25 cellular contexts compared by ENCODE assay signal in the genomic region with DNA sequence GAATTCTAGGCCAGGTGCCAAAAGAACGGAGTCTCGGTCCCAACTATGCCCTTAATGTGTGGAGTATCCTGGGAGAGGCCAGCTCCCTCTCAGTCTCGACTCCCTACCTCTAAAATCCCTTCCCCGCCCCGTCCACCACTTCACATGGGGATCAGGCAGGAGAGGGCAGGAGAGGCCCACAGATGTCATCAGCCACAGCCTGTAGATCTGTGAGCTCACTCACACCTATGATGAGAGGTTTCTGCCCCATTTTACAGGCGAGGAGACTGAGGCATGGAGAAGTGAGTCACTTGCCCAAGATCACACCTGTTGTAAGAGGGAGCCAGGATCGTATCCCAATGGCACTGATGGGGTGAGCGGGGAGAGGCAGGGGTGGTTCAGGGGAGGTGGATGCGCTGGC. TPM values are rescaled to one million over a fixed set of nuclear protein-coding genes. Genes with fewer than 3 reads are reported as not detected.
"Had no signal": no experiment of that assay in that cellular context is flagged by ENCODE, and none has a peak within 500 bp of the region (broad histone marks: within the 10 kb centered on the region; RNA-seq: fewer than 3 reads in every experiment).

No MANE protein-coding gene starts in this region.

- ATAC-seq: activated CD8-positive, alpha-beta memory T cell treated with anti-CD3 and anti-CD28 coated beads, Interleukin-2, amount 10 ng/mL, durations not matched to agents 7 days and 5 days; T-helper 17 cell had no signal

- H3K27ac ChIP-seq: SJSA1 had no signal

- H3K9me3 ChIP-seq: MG63, SJSA1 had no signal

- H3K4me3 ChIP-seq: MG63, SJSA1 had no signal

- H3K36me3 Mint-ChIP-seq: activated CD8-positive, alpha-beta memory T cell treated with anti-CD3 and anti-CD28 coated beads, Interleukin-2, amount 10 ng/mL, durations not matched to agents 7 days and 5 days; activated naive CD8-positive, alpha-beta T cell; brain had no signal

- H3K36me3 ChIP-seq: MG63, SJSA1 had no signal

- H3K9me3 Mint-ChIP-seq: activated B cell treated with CpG ODN at 0.5 μM for 24 hours; activated CD4-positive, alpha-beta T cell treated with anti-CD3 and anti-CD28 coated beads, Interleukin-2, amount 10 ng/mL, durations not matched to agents 24 days and 14 days; activated naive CD4-positive, alpha-beta T cell treated with anti-CD3 and anti-CD28 coated beads for 36 hours; activated T-cell treated with anti-CD3 and anti-CD28 coated beads, Interleukin-2, amount 50 U/mL, for 4 hours; brain; central memory CD8-positive, alpha-beta T cell had no signal

- DNase-seq: activated B cell treated with CpG ODN at 0.5 μM for 24 hours; activated CD4-positive, alpha-beta T cell treated with anti-CD3 and anti-CD28 coated beads for 1 hour; activated CD4-positive, alpha-beta T cell treated with anti-CD3 and anti-CD28 coated beads, Interleukin-2, amount 10 ng/mL, durations not matched to agents 24 days and 14 days; activated CD4-positive, alpha-beta T cell treated with anti-CD3 and anti-CD28 coated beads, Interleukin-2, amount 50 U/mL, for 48 hours; activated CD8-positive, alpha-beta memory T cell treated with anti-CD3 and anti-CD28 coated beads, Interleukin-2, amount 10 ng/mL, durations not matched to agents 7 days and 5 days; activated effector memory CD4-positive, alpha-beta T cell treated with anti-CD3 and anti-CD28 coated beads, Interleukin-2, amount 50 U/mL, for 16 hours; activated naive CD4-positive, alpha-beta T cell treated with anti-CD3 and anti-CD28 coated beads for 36 hours; activated T-cell treated with anti-CD3 and anti-CD28 coated beads, Interleukin-2, amount 50 U/mL, for 4 hours; amygdala; MG63; MV-4-11; NCI-H1105 treated with DMSO at 0.1 percent for 48 hours; NCI-H1930; NCI-H2107; NCI-H2171 treated with DMSO at 0.1 percent for 48 hours; NCI-H226; NCI-H526 treated with DMSO at 0.1 percent for 48 hours; NCI-H82; SHP77; T-helper 17 cell; T-helper 9 cell had no signal

- H3K4me1 ChIP-seq: SJSA1 had no signal

- H3K27me3 Mint-ChIP-seq: activated naive CD8-positive, alpha-beta T cell had no signal

- H3K4me3 Mint-ChIP-seq: activated B cell treated with CpG ODN at 0.5 μM for 24 hours; activated CD4-positive, alpha-beta T cell treated with anti-CD3 and anti-CD28 coated beads, Interleukin-2, amount 10 ng/mL, durations not matched to agents 24 days and 14 days; activated CD8-positive, alpha-beta memory T cell treated with anti-CD3 and anti-CD28 coated beads, Interleukin-2, amount 10 ng/mL, durations not matched to agents 7 days and 5 days; activated naive CD4-positive, alpha-beta T cell treated with anti-CD3 and anti-CD28 coated beads for 36 hours; activated naive CD8-positive, alpha-beta T cell; activated T-cell treated with anti-CD3 and anti-CD28 coated beads, Interleukin-2, amount 50 U/mL, for 4 hours; brain; central memory CD8-positive, alpha-beta T cell; T-helper 17 cell had no signal

- H3K27ac Mint-ChIP-seq: activated B cell treated with CpG ODN at 0.5 μM for 24 hours; activated CD4-positive, alpha-beta T cell treated with anti-CD3 and anti-CD28 coated beads, Interleukin-2, amount 10 ng/mL, durations not matched to agents 24 days and 14 days; activated CD8-positive, alpha-beta memory T cell treated with anti-CD3 and anti-CD28 coated beads, Interleukin-2, amount 10 ng/mL, durations not matched to agents 7 days and 5 days; activated naive CD4-positive, alpha-beta T cell treated with anti-CD3 and anti-CD28 coated beads for 36 hours; activated naive CD8-positive, alpha-beta T cell; brain; T-helper 17 cell had no signal

RNA-seq across cellular contexts. Expression of a gene that starts 20.4 kb away (rescaled TPM):
- total RNA-seq: activated B cell treated with CpG ODN at 0.5 μM for 24 hours; activated CD4-positive, alpha-beta T cell treated with anti-CD3 and anti-CD28 coated beads, Interleukin-2, amount 10 ng/mL, durations not matched to agents 24 days and 14 days; activated CD8-positive, alpha-beta memory T cell treated with anti-CD3 and anti-CD28 coated beads, Interleukin-2, amount 10 ng/mL, durations not matched to agents 7 days and 5 days; activated naive CD4-positive, alpha-beta T cell treated with anti-CD3 and anti-CD28 coated beads for 36 hours; activated T-cell treated with anti-CD3 and anti-CD28 coated beads, Interleukin-2, amount 50 U/mL, for 4 hours; SJSA1; T-helper 17 cell had no signal
